8 cellular contexts compared by ENCODE assay signal in the genomic region with DNA sequence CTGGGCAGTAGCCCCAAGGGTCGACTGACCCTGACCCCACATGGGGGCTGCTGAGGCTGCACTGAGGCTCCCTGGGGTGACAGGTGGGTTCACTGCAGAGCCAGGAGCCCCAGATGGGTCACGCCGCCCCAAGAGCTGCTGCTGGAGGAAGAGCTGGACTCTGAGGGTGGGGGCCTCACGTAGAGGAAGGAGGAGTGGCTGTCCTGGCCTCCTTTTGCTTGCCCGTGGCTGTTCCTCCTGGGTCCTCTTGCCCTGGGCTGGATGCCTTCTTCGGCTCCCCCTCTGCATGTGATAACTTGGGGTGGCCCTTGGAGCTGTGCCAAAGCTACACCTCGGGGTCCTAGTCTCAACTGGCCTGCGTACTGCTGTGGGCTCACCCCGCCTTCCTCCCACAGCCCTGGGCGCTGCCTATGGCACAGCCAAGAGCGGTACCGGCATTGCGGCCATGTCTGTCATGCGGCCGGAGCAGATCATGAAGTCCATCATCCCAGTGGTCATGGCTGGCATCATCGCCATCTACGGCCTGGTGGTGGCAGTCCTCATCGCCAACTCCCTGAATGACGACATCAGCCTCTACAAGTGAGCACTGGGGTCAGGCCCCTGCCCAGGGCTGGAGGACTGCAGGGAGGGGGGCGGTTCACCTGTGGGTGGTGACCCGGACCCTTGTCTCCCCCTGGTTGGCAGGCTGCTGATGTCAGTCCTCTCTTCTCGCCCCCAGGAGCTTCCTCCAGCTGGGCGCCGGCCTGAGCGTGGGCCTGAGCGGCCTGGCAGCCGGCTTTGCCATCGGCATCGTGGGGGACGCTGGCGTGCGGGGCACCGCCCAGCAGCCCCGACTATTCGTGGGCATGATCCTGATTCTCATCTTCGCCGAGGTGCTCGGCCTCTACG. TPM values are rescaled to one million over a fixed set of nuclear protein-coding genes. Genes with fewer than 3 reads are reported as not detected.
DNase-seq lines count a peak whose midpoint lies in the region; ATAC-seq, FAIRE-seq and TF ChIP-seq lines count a peak whose summit lies in the region.
"Had no signal": no experiment of that assay in that cellular context is flagged by ENCODE, and none has a peak within 500 bp of the region (broad histone marks: within the 10 kb centered on the region; RNA-seq: fewer than 3 reads in every experiment).

No MANE protein-coding gene starts in this region.

- no peak overlapping the region for H2BK5ac ChIP-seq in mesenchymal stem cell (ENCODE audit: low read depth, low read length, poor library complexity, severe bottlenecking)

- H3K27ac ChIP-seq in K562 (ENCODE audit: extremely low read depth, low read depth, low read length) (peak overlapping the region; percentile 65; the same call in 2 of the 3 replicates), mesenchymal stem cell (ENCODE audit: low read length, poor library complexity, severe bottlenecking) (no peak overlapping the region), suprapubic skin (peak overlapping the region; percentile 99)

- H3K4me2 ChIP-seq in K562 (ENCODE audit: insufficient read depth, low read length), result no peak overlapping the region
- H3K4me2 ChIP-seq in mesenchymal stem cell (ENCODE audit: low read length, poor library complexity, severe bottlenecking), result no peak overlapping the region

- peak overlapping the region; percentile 74 for H2BK15ac ChIP-seq in mesenchymal stem cell (ENCODE audit: low read depth, poor library complexity, severe bottlenecking)

- H2AFZ ChIP-seq in K562 (ENCODE audit: low read depth, low read length), result no peak overlapping the region
- H2AFZ ChIP-seq in mesenchymal stem cell (ENCODE audit: low read depth, low read length), result no peak overlapping the region

- TF ChIP-seq POLR2A in K562 (conservative IDR thresholded peaks at IDR 0.05) (no peak), suprapubic skin (IDR thresholded peaks at IDR 0.05) (no peak)

- ATAC-seq in K562 (no peak), GM19324 (IDR thresholded peaks at IDR 0.05; ENCODE audit: low FRiP score, unreplicated experiment) (no peak)

- H3K14ac ChIP-seq in mesenchymal stem cell (ENCODE audit: low read length in 2 of 2), result no peak overlapping the region

- intact Hi-C loops in K562 (cut with micrococcal nuclease), result no loop called here

- DNase-seq in LNCaP clone FGC (ENCODE audit: low read depth), result no peak
- DNase-seq in K562 (ENCODE audit: extremely low read depth in 1 of 4, low spot score in 3 of 4), result no peak
- DNase-seq in mesenchymal stem cell, result no peak
- peak; percentile 80 to 81 for DNase-seq in suprapubic skin (ENCODE audit: low spot score in 2 of 2)
- DNase-seq in A172 (ENCODE audit: low spot score), result no peak
- no peak for DNase-seq in NCI-H1105 (lab: John Stamatoyannopoulos, UW)

- H3K23ac ChIP-seq in mesenchymal stem cell (ENCODE audit: low read length in 2 of 2), result no peak overlapping the region

- no peak for FAIRE-seq in K562 (lab: Jason Lieb, UNC)
- FAIRE-seq: GM18507 had no signal

- no peak overlapping the region for H2BK120ac ChIP-seq in mesenchymal stem cell (ENCODE audit: low read depth, low read length)

- no peak for TF ChIP-seq CTCF in LNCaP clone FGC (IDR thresholded peaks at IDR 0.05; ENCODE audit: control insufficient read depth, extremely low read depth, insufficient read depth)
- no peak for TF ChIP-seq CTCF in K562 (IDR thresholded peaks at IDR 0.05 in 2 of 3, conservative IDR thresholded peaks at IDR 0.05 in 1 of 3; ENCODE audit: insufficient read depth in 2 of 3, low read depth in 1 of 3, low read length in 3 of 3)
- no peak for TF ChIP-seq CTCF in suprapubic skin (IDR thresholded peaks at IDR 0.05)

- peaks cover 8% of the 10 kb centered on the region for H3K9me1 ChIP-seq in K562 (ENCODE audit: control insufficient read depth, insufficient read depth, low read length)

- no TSS peak for BruUV-seq in K562 (replicated peaks; lab: Mats Ljungman, UMichigan)

- POLR2A ChIA-PET in K562 (lab: Yijun Ruan, JAX), result interaction anchor here (0.5 to 1.6 kb wide), 8 partner anchors 9 to 383 kb away, joined by 3 to 7 read pairs (median 4); partner anchors contain the start of genes PKD1 and TRAF7

- H2BK12ac ChIP-seq in mesenchymal stem cell (ENCODE audit: low read length in 2 of 2), result peak overlapping the region; percentile 32 to 49

- no peak for TF ChIP-seq EP300 in K562 (IDR thresholded peaks at IDR 0.05; ENCODE audit: low read length)
- TF ChIP-seq EP300 in suprapubic skin (IDR thresholded peaks at IDR 0.05), result no peak

- in situ Hi-C loops in K562 (cut with MboI), result no loop called here

- H3K18ac ChIP-seq in mesenchymal stem cell (ENCODE audit: low read depth in 1 of 2, low read length in 2 of 2), result no peak overlapping the region

- H3K36me3 ChIP-seq in K562 (ENCODE audit: control insufficient read depth, insufficient read depth, low read length) (peaks cover 62% of the 10 kb centered on the region), mesenchymal stem cell (ENCODE audit: control insufficient read depth in 1 of 2, insufficient read depth in 2 of 2, low read depth in 1 of 2, low read length in 2 of 2) (peaks cover 33 to 65% of the 10 kb centered on the region in 2 experiments), suprapubic skin (peaks cover 15% of the 10 kb centered on the region)

- H4K91ac ChIP-seq in mesenchymal stem cell (ENCODE audit: low read length), result peak overlapping the region; percentile 73

- peaks cover 46% of the 10 kb centered on the region for H4K20me1 ChIP-seq in K562 (replicated peaks; ENCODE audit: control insufficient read depth, insufficient read depth, low read length)

- peaks cover 36 to 72% of the 10 kb centered on the region in 2 experiments for H3K4me1 ChIP-seq in K562 (replicated peaks in 1 of 2; ENCODE audit: control insufficient read depth in 2 of 2, insufficient read depth in 2 of 2, low read length in 2 of 2)
- peaks cover 57% of the 10 kb centered on the region for H3K4me1 ChIP-seq in mesenchymal stem cell (ENCODE audit: control insufficient read depth, insufficient read depth, low read depth, low read length)
- H3K4me1 ChIP-seq in suprapubic skin, result peaks cover 75% of the 10 kb centered on the region

- peaks cover 72% of the 10 kb centered on the region for H3K79me2 ChIP-seq in K562 (ENCODE audit: control insufficient read depth, insufficient read depth, low read length)

- no peak overlapping the region for H3K4ac ChIP-seq in mesenchymal stem cell (ENCODE audit: low read depth in 1 of 2, low read length in 2 of 2)

- no peak for TF ChIP-seq RAD21 in K562 (CRISPR knock-in tag; conservative IDR thresholded peaks at IDR 0.05 in 1 of 2, IDR thresholded peaks at IDR 0.05 in 1 of 2)

- no peaks in the 10 kb centered on the region for H3K27me3 ChIP-seq in K562 (ENCODE audit: control insufficient read depth in 2 of 2, insufficient read depth in 2 of 2, low read length in 2 of 2)
- no peaks in the 10 kb centered on the region for H3K27me3 ChIP-seq in mesenchymal stem cell (ENCODE audit: control insufficient read depth in 1 of 2, insufficient read depth in 1 of 2, low read length in 2 of 2)
- no peaks in the 10 kb centered on the region for H3K27me3 ChIP-seq in suprapubic skin

- peak overlapping the region; percentile 57 for H4K8ac ChIP-seq in mesenchymal stem cell (ENCODE audit: low read length)

- 90% methylated on average over 38 of the region's 39 CpGs for WGBS in K562 (ENCODE audit: insufficient coverage, low coverage, missing lambda C conversion rate)
- 94% methylated on average over 39 of the region's 39 CpGs for WGBS in mesenchymal stem cell
- WGBS in suprapubic skin, result 87% methylated on average over 18 of the region's 39 CpGs

- H3K9ac ChIP-seq in K562 (ENCODE audit: insufficient read depth in 1 of 2, low read depth in 2 of 2, low read length in 2 of 2) (peak overlapping the region in 1 of 2 experiments; percentile 90; a peak in 2 of 4 replicates), mesenchymal stem cell (ENCODE audit: low read length) (peak overlapping the region; percentile 75)

- peaks cover 12% of the 10 kb centered on the region for H3K79me1 ChIP-seq in mesenchymal stem cell (replicated peaks; ENCODE audit: low read length, poor library complexity, severe bottlenecking)

- CTCF ChIA-PET in K562 (lab: Yijun Ruan, JAX; ENCODE audit: low intra/inter-chr PET ratio), result no interaction called here

- H3K9me3 ChIP-seq in K562 (replicated peaks; ENCODE audit: control insufficient read depth, insufficient read depth, low read depth, low read length) (no peaks in the 10 kb centered on the region), mesenchymal stem cell (ENCODE audit: control insufficient read depth, low read length) (no peaks in the 10 kb centered on the region), suprapubic skin (no peaks in the 10 kb centered on the region)

- no peak overlapping the region for H2AK5ac ChIP-seq in mesenchymal stem cell (ENCODE audit: low read length, severe bottlenecking)

- peak overlapping the region; percentile 36 for H3K4me3 ChIP-seq in LNCaP clone FGC (ENCODE audit: low read depth, low read length)
- peak overlapping the region; percentile 6; the same call in 1 of the 2 replicates for H3K4me3 ChIP-seq in K562
- peak overlapping the region in 1 of 2 experiments; percentile 44 for H3K4me3 ChIP-seq in mesenchymal stem cell (ENCODE audit: insufficient read depth in 1 of 2, low read depth in 1 of 2, low read length in 2 of 2)
- H3K4me3 ChIP-seq in suprapubic skin, result peak overlapping the region; percentile 82

RNA-seq across cellular contexts. Expression of gene AMDHD2, which starts 1.1 kb away (rescaled TPM):
- total RNA-seq in K562 (2011; cell fraction: chromatin; rRNA removed; ENCODE audit: low replicate concordance), result 56.1 and 256 TPM in 2 replicates
- total RNA-seq in K562 (2011; cell fraction: nucleolus; rRNA removed), result 207 and 245 TPM in 2 replicates
- total RNA-seq in K562 (2011; cell fraction: nucleoplasm; rRNA removed), result 104 and 109 TPM in 2 replicates
- 39.5 and 48.7 TPM in 2 replicates for total RNA-seq in K562 (2014; rRNA removed)
- 2.0 and 3.6 TPM in 2 replicates for total RNA-seq in K562 (2014; rRNA removed; fragmentation: Illumina TruSeq; extraction: Trizol)
- total RNA-seq in K562 (2015; rRNA removed; fragmentation: Illumina TruSeq; extraction: Trizol), result 23.0 and 24.9 TPM in 2 replicates
- total RNA-seq in K562 (2021), result 42.3 and 55.1 TPM in 2 replicates
- 11.7 and 19.0 TPM in 2 replicates for polyA plus RNA-seq in K562 (2011; rRNA removed)
- polyA plus RNA-seq in K562 (2011; cell fraction: cytosol; rRNA removed), result 12.6 and 34.7 TPM in 2 replicates
- polyA plus RNA-seq in K562 (2011; cell fraction: nucleus; rRNA removed), result 186 and 323 TPM in 2 replicates
- polyA plus RNA-seq in K562 (2012), result 37.8 and 57.1 TPM in 2 replicates
- 10.1 and 18.1 TPM in 2 replicates for polyA plus RNA-seq in K562 (2014; fragmentation: Illumina TruSeq; extraction: Trizol)
- under 1 TPM in 1 of 2 experiments, not detected in 1; 0.38 TPM for polyA plus RNA-seq in K562 (2014; fragmentation: Nextera tagmentation; extraction: Ambion mirVana)
- polyA plus RNA-seq in K562 (2014; rRNA removed), result 54.4 and 56.9 TPM in 2 replicates
- 2.0 and 5.0 TPM in 2 replicates for polyA minus RNA-seq in K562 (2011; rRNA and poly(A)+ RNA removed)
- 11.7 and 14.9 TPM in 2 replicates for polyA minus RNA-seq in K562 (2011; cell fraction: cytosol; rRNA and poly(A)+ RNA removed)
- polyA minus RNA-seq in K562 (2011; cell fraction: nucleus; rRNA and poly(A)+ RNA removed), result 48.8 and 59.8 TPM in 2 replicates
- polyA plus RNA-seq in mesenchymal stem cell (2013, experiment 1 of 2), result 24.6 TPM
- 20.6 TPM for polyA plus RNA-seq in mesenchymal stem cell (2013, experiment 2 of 2)
- total RNA-seq in suprapubic skin, result 10 to 100 TPM; 27.0 to 42.7 (median 38.0) TPM
- total RNA-seq in A172 (2014; rRNA removed; shearing (Covaris generic)), result 71.3 and 76.8 TPM in 2 replicates

RNA-seq across cellular contexts. Expression of gene ATP6V0C, which starts 5.3 kb away (rescaled TPM):
- 30.3 and 91.0 TPM in 2 replicates for total RNA-seq in K562 (2011; cell fraction: chromatin; rRNA removed; ENCODE audit: low replicate concordance)
- 132 and 138 TPM in 2 replicates for total RNA-seq in K562 (2011; cell fraction: nucleolus; rRNA removed)
- total RNA-seq in K562 (2011; cell fraction: nucleoplasm; rRNA removed), result 102 and 104 TPM in 2 replicates
- 28.4 and 48.6 TPM in 2 replicates for total RNA-seq in K562 (2014; rRNA removed)
- 10.2 and 10.8 TPM in 2 replicates for total RNA-seq in K562 (2014; rRNA removed; fragmentation: Illumina TruSeq; extraction: Trizol)
- total RNA-seq in K562 (2015; rRNA removed; fragmentation: Illumina TruSeq; extraction: Trizol), result 22.7 and 24.3 TPM in 2 replicates
- total RNA-seq in K562 (2021), result 213 and 228 TPM in 2 replicates
- polyA plus RNA-seq in K562 (2011; rRNA removed), result 7.1 and 14.1 TPM in 2 replicates
- polyA plus RNA-seq in K562 (2011; cell fraction: cytosol; rRNA removed), result 28.4 and 49.5 TPM in 2 replicates
- polyA plus RNA-seq in K562 (2011; cell fraction: nucleus; rRNA removed), result 18.4 and 28.6 TPM in 2 replicates
- polyA plus RNA-seq in K562 (2012), result 228 and 237 TPM in 2 replicates
- polyA plus RNA-seq in K562 (2014; fragmentation: Illumina TruSeq; extraction: Trizol), result 44.5 and 83.3 TPM in 2 replicates
- polyA plus RNA-seq in K562 (2014; fragmentation: Nextera tagmentation; extraction: Ambion mirVana), result 1 to 10 TPM; 2.9 to 5.2 TPM
- 63.0 and 66.3 TPM in 2 replicates for polyA plus RNA-seq in K562 (2014; rRNA removed)
- polyA minus RNA-seq in K562 (2011; rRNA and poly(A)+ RNA removed), result 4.5 and 5.5 TPM in 2 replicates
- polyA minus RNA-seq in K562 (2011; cell fraction: cytosol; rRNA and poly(A)+ RNA removed), result 81.8 and 143 TPM in 2 replicates
- 8.2 and 10.8 TPM in 2 replicates for polyA minus RNA-seq in K562 (2011; cell fraction: nucleus; rRNA and poly(A)+ RNA removed)
- 498 TPM for polyA plus RNA-seq in mesenchymal stem cell (2013, experiment 1 of 2)
- 484 TPM for polyA plus RNA-seq in mesenchymal stem cell (2013, experiment 2 of 2)
- 100 to 1,000 TPM; 103 to 147 (median 120) TPM for total RNA-seq in suprapubic skin
- 24.7 and 51.1 TPM in 2 replicates for total RNA-seq in A172 (2014; rRNA removed; shearing (Covaris generic))

RNA-seq across cellular contexts. Expression of gene CEMP1, which starts 12.1 kb away (rescaled TPM):
- total RNA-seq in K562 (2011; cell fraction: chromatin; rRNA removed; ENCODE audit: low replicate concordance), result 0.21 TPM in 1 of 2 replicates, not detected in the other
- 0.39 and 0.83 TPM in 2 replicates for total RNA-seq in K562 (2011; cell fraction: nucleolus; rRNA removed)
- not detected in 2 replicates for total RNA-seq in K562 (2011; cell fraction: nucleoplasm; rRNA removed)
- not detected in 2 replicates for total RNA-seq in K562 (2014; rRNA removed)
- not detected in 2 replicates for total RNA-seq in K562 (2014; rRNA removed; fragmentation: Illumina TruSeq; extraction: Trizol)
- total RNA-seq in K562 (2015; rRNA removed; fragmentation: Illumina TruSeq; extraction: Trizol), result not detected in 2 replicates
- total RNA-seq in K562 (2021), result not detected in 2 replicates
- not detected in 2 replicates for polyA plus RNA-seq in K562 (2011; rRNA removed)
- polyA plus RNA-seq in K562 (2011; cell fraction: cytosol; rRNA removed), result not detected in 2 replicates
- polyA plus RNA-seq in K562 (2011; cell fraction: nucleus; rRNA removed), result 0.11 TPM in 1 of 2 replicates, not detected in the other
- 3.4 TPM in 1 of 2 replicates, not detected in the other for polyA plus RNA-seq in K562 (2012)
- polyA plus RNA-seq in K562 (2014; fragmentation: Illumina TruSeq; extraction: Trizol), result not detected in 2 replicates
- under 1 TPM in 1 of 2 experiments, not detected in 1; 0.45 TPM for polyA plus RNA-seq in K562 (2014; fragmentation: Nextera tagmentation; extraction: Ambion mirVana)
- polyA plus RNA-seq in K562 (2014; rRNA removed), result 0.05 TPM in 1 of 2 replicates, not detected in the other
- polyA minus RNA-seq in K562 (2011; rRNA and poly(A)+ RNA removed), result not detected in 2 replicates
- not detected in 2 replicates for polyA minus RNA-seq in K562 (2011; cell fraction: cytosol; rRNA and poly(A)+ RNA removed)
- 0.13 and 0.33 TPM in 2 replicates for polyA minus RNA-seq in K562 (2011; cell fraction: nucleus; rRNA and poly(A)+ RNA removed)
- polyA plus RNA-seq in mesenchymal stem cell (2013, experiment 1 of 2), result not detected
- polyA plus RNA-seq in mesenchymal stem cell (2013, experiment 2 of 2), result not detected
- total RNA-seq in suprapubic skin, result 1 to 10 TPM in 2 of 4 donors, under 1 TPM in 1, not detected in 1; 0.34 to 3.9 (median 3.5) TPM
- total RNA-seq in A172 (2014; rRNA removed; shearing (Covaris generic)), result not detected in 2 replicates

RNA-seq across cellular contexts. Expression of gene PDPK1, which starts 18.8 kb away (rescaled TPM):
- 117 and 145 TPM in 2 replicates for total RNA-seq in K562 (2011; cell fraction: chromatin; rRNA removed; ENCODE audit: low replicate concordance)
- total RNA-seq in K562 (2011; cell fraction: nucleolus; rRNA removed), result 53.9 and 57.6 TPM in 2 replicates
- total RNA-seq in K562 (2011; cell fraction: nucleoplasm; rRNA removed), result 56.8 and 78.9 TPM in 2 replicates
- total RNA-seq in K562 (2014; rRNA removed), result 11.1 and 16.5 TPM in 2 replicates
- 18.7 and 20.4 TPM in 2 replicates for total RNA-seq in K562 (2014; rRNA removed; fragmentation: Illumina TruSeq; extraction: Trizol)
- total RNA-seq in K562 (2015; rRNA removed; fragmentation: Illumina TruSeq; extraction: Trizol), result 15.2 and 17.1 TPM in 2 replicates
- 37.2 and 38.9 TPM in 2 replicates for total RNA-seq in K562 (2021)
- polyA plus RNA-seq in K562 (2011; rRNA removed), result 32.1 and 37.1 TPM in 2 replicates
- polyA plus RNA-seq in K562 (2011; cell fraction: cytosol; rRNA removed), result 18.7 and 25.8 TPM in 2 replicates
- polyA plus RNA-seq in K562 (2011; cell fraction: nucleus; rRNA removed), result 31.1 and 36.8 TPM in 2 replicates
- polyA plus RNA-seq in K562 (2012), result 16.3 and 20.5 TPM in 2 replicates
- polyA plus RNA-seq in K562 (2014; fragmentation: Illumina TruSeq; extraction: Trizol), result 30.3 and 32.4 TPM in 2 replicates
- 1 to 10 TPM; 4.0 to 4.6 TPM for polyA plus RNA-seq in K562 (2014; fragmentation: Nextera tagmentation; extraction: Ambion mirVana)
- polyA plus RNA-seq in K562 (2014; rRNA removed), result 21.3 and 22.3 TPM in 2 replicates
- polyA minus RNA-seq in K562 (2011; rRNA and poly(A)+ RNA removed), result 40.3 and 44.0 TPM in 2 replicates
- 13.6 and 19.9 TPM in 2 replicates for polyA minus RNA-seq in K562 (2011; cell fraction: cytosol; rRNA and poly(A)+ RNA removed)
- 15.1 and 20.4 TPM in 2 replicates for polyA minus RNA-seq in K562 (2011; cell fraction: nucleus; rRNA and poly(A)+ RNA removed)
- 16.0 TPM for polyA plus RNA-seq in mesenchymal stem cell (2013, experiment 1 of 2)
- polyA plus RNA-seq in mesenchymal stem cell (2013, experiment 2 of 2), result 15.7 TPM
- total RNA-seq in suprapubic skin, result 10 to 100 TPM; 31.6 to 49.8 (median 47.8) TPM
- 15.1 and 21.1 TPM in 2 replicates for total RNA-seq in A172 (2014; rRNA removed; shearing (Covaris generic))

RNA-seq across cellular contexts. Expression of gene TBC1D24, which starts 44.1 kb away (rescaled TPM):
- 29.2 and 69.3 TPM in 2 replicates for total RNA-seq in K562 (2011; cell fraction: chromatin; rRNA removed; ENCODE audit: low replicate concordance)
- 36.9 and 38.2 TPM in 2 replicates for total RNA-seq in K562 (2011; cell fraction: nucleolus; rRNA removed)
- total RNA-seq in K562 (2011; cell fraction: nucleoplasm; rRNA removed), result 27.0 and 36.9 TPM in 2 replicates
- 7.2 and 13.4 TPM in 2 replicates for total RNA-seq in K562 (2014; rRNA removed)
- total RNA-seq in K562 (2014; rRNA removed; fragmentation: Illumina TruSeq; extraction: Trizol), result 4.2 and 4.9 TPM in 2 replicates
- total RNA-seq in K562 (2015; rRNA removed; fragmentation: Illumina TruSeq; extraction: Trizol), result 9.1 and 11.2 TPM in 2 replicates
- 22.6 and 24.3 TPM in 2 replicates for total RNA-seq in K562 (2021)
- polyA plus RNA-seq in K562 (2011; rRNA removed), result 5.7 and 9.4 TPM in 2 replicates
- polyA plus RNA-seq in K562 (2011; cell fraction: cytosol; rRNA removed), result 7.1 and 12.3 TPM in 2 replicates
- 22.9 and 34.2 TPM in 2 replicates for polyA plus RNA-seq in K562 (2011; cell fraction: nucleus; rRNA removed)
- 8.5 and 9.1 TPM in 2 replicates for polyA plus RNA-seq in K562 (2012)
- polyA plus RNA-seq in K562 (2014; fragmentation: Illumina TruSeq; extraction: Trizol), result 7.2 and 9.4 TPM in 2 replicates
- 1 to 10 TPM; 1.7 to 4.2 TPM for polyA plus RNA-seq in K562 (2014; fragmentation: Nextera tagmentation; extraction: Ambion mirVana)
- 8.3 and 9.3 TPM in 2 replicates for polyA plus RNA-seq in K562 (2014; rRNA removed)
- polyA minus RNA-seq in K562 (2011; rRNA and poly(A)+ RNA removed), result 6.5 and 9.7 TPM in 2 replicates
- polyA minus RNA-seq in K562 (2011; cell fraction: cytosol; rRNA and poly(A)+ RNA removed), result 13.1 and 14.3 TPM in 2 replicates
- polyA minus RNA-seq in K562 (2011; cell fraction: nucleus; rRNA and poly(A)+ RNA removed), result 12.5 and 15.3 TPM in 2 replicates
- polyA plus RNA-seq in mesenchymal stem cell (2013, experiment 1 of 2), result 4.9 TPM
- polyA plus RNA-seq in mesenchymal stem cell (2013, experiment 2 of 2), result 4.1 TPM
- 10 to 100 TPM; 10.8 to 23.6 (median 16.5) TPM for total RNA-seq in suprapubic skin
- 8.6 and 18.0 TPM in 2 replicates for total RNA-seq in A172 (2014; rRNA removed; shearing (Covaris generic))

Comparison
In these comparisons a context has a peak if more than half of its experiments do, and no peak if none do; other contexts are left out.
1. DNase-seq: peak in suprapubic skin (2 of 2); none in LNCaP clone FGC (single experiment), K562 (0 of 4), mesenchymal stem cell (single experiment), A172 (single experiment) and NCI-H1105 (single experiment).